13 cellular contexts compared by ENCODE assay signal in the genomic region with DNA sequence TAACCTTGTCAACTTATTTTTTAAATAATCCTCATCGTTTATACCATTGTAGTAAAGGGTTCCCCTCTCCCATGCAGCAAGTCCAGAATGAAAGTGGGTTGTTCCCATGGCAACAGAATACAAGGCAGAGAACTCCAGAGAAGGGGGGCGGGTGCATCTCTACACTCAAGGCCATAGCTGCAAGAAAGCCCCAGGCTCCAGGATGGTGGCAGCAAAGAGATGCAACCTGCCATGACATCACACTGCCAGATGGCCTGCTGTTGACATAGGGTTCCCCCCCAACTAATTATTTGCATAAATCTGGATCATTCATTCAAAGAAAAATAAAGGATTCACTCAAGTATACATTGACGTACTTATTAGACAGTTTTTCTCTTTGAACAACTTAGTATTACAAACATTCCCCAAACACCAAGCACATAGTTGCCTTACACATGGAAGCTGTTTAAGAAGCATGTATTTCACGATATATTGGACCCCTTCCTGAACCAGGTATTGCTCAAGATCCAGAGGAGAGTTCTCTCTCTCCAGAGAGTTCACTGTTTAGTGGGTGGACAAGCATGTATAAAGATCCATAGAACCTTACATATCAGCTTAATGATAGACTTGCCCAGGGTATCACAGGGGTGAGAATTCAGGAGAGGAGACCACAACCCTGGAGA.
A peak's percentile ranks its signal among the peaks of the same experiment; 100 is the strongest.
DNase-seq lines count a peak whose midpoint lies in the region; ATAC-seq and TF ChIP-seq lines count a peak whose summit lies in the region.
"Had no signal": no experiment of that assay in that cellular context is flagged by ENCODE, and none has a peak within 500 bp of the region (broad histone marks: within the 10 kb centered on the region; RNA-seq: fewer than 3 reads in every experiment).

No MANE protein-coding gene starts in this region.

- peaks cover 28% of the 10 kb centered on the region for H3K4me1 Mint-ChIP-seq in WTC11

- peak overlapping the region; percentile 28 for H4K91ac ChIP-seq in mesenchymal stem cell (ENCODE audit: low read length)

- H3K36me3 Mint-ChIP-seq in WTC11: no peaks in the 10 kb centered on the region
- H3K36me3 Mint-ChIP-seq: naive thymus-derived CD8-positive, alpha-beta T cell had no signal

- H3K4me3 ChIP-seq in mesenchymal stem cell (ENCODE audit: insufficient read depth in 1 of 2, low read depth in 1 of 2, low read length in 2 of 2) (no peak overlapping the region), Peyer's patch (no peak overlapping the region)

- H3K27me3 ChIP-seq in mesenchymal stem cell (ENCODE audit: control insufficient read depth in 1 of 2, insufficient read depth in 1 of 2, low read length in 2 of 2) (no peaks in the 10 kb centered on the region), Peyer's patch (no peaks in the 10 kb centered on the region)

- no peak for TF ChIP-seq POLR2A in Peyer's patch (IDR thresholded peaks at IDR 0.05)

- H3K27ac ChIP-seq in mesenchymal stem cell (ENCODE audit: low read length, poor library complexity, severe bottlenecking): peak overlapping the region; percentile 73
- no peak overlapping the region for H3K27ac ChIP-seq in Peyer's patch

- peak overlapping the region; percentile 14 for H3K9ac ChIP-seq in mesenchymal stem cell (ENCODE audit: low read length)

- POLR2A ChIA-PET in WTC11 (lab: Charles Lee): no interaction called here

- H3K27me3 Mint-ChIP-seq in WTC11 (ENCODE audit: low read depth): no peaks in the 10 kb centered on the region; the same call in 1 of the 2 replicates
- H3K27me3 Mint-ChIP-seq: naive thymus-derived CD8-positive, alpha-beta T cell had no signal

- DNase-seq in DMS79 (lab: John Stamatoyannopoulos, UW): peak; percentile 59
- DNase-seq in NCI-H1092 treated with DMSO at 0.1 percent for 48 hours (lab: John Stamatoyannopoulos, UW): peak; percentile 37
- DNase-seq in WTC11 (ENCODE audit: low spot score): peak; percentile 20
- peak; percentile 84 for DNase-seq in mesenchymal stem cell
- no peak for DNase-seq in Peyer's patch
- DNase-seq in middle frontal gyrus (ENCODE audit: extremely low spot score, low spot score): no peak
- no peak for DNase-seq in NCI-H2029 (lab: John Stamatoyannopoulos, UW)
- DNase-seq in left cardiac atrium: no peak
- DNase-seq: activated CD4-positive, CD25-positive, alpha-beta regulatory T cell; activated naive CD4-positive, alpha-beta T cell treated with anti-CD3 and anti-CD28 coated beads for 36 hours; naive thymus-derived CD8-positive, alpha-beta T cell; stimulated activated CD4-positive, alpha-beta T cell treated with anti-CD3 and anti-CD28 coated beads, Interleukin-12 subunit alpha, Interleukin-12 subunit beta, amount 100 ng/mL, for 4 hours had no signal

- intact Hi-C loops in left cardiac atrium (cut with DNase I): no loop called here

- H2BK120ac ChIP-seq in mesenchymal stem cell (ENCODE audit: low read depth, low read length): no peak overlapping the region

- peak overlapping the region in 1 of 2 experiments; percentile 54 for H3K4ac ChIP-seq in mesenchymal stem cell (ENCODE audit: low read depth in 1 of 2, low read length in 2 of 2)

- H3K79me1 ChIP-seq in mesenchymal stem cell (replicated peaks; ENCODE audit: low read length, poor library complexity, severe bottlenecking): no peaks in the 10 kb centered on the region

- peak overlapping the region; percentile 5 for H2AK5ac ChIP-seq in mesenchymal stem cell (ENCODE audit: low read length, severe bottlenecking)

- 93% methylated on average over 4 of the region's 4 CpGs for WGBS in mesenchymal stem cell

- no peak overlapping the region for H3K27ac Mint-ChIP-seq in WTC11
- H3K27ac Mint-ChIP-seq: activated naive CD4-positive, alpha-beta T cell treated with anti-CD3 and anti-CD28 coated beads for 36 hours had no signal

- no peak overlapping the region for H3K23ac ChIP-seq in mesenchymal stem cell (ENCODE audit: low read length in 2 of 2)

- peak overlapping the region; percentile 3 to 26 for H3K18ac ChIP-seq in mesenchymal stem cell (ENCODE audit: low read depth in 1 of 2, low read length in 2 of 2)

- H3K4me1 ChIP-seq in mesenchymal stem cell (ENCODE audit: control insufficient read depth, insufficient read depth, low read depth, low read length): peaks cover 34% of the 10 kb centered on the region
- peaks cover 0 to 7% (median 0%) of the 10 kb centered on the region in 4 donors for H3K4me1 ChIP-seq in Peyer's patch

- H3K9me3 ChIP-seq in mesenchymal stem cell (ENCODE audit: control insufficient read depth, low read length): no peaks in the 10 kb centered on the region
- no peaks in the 10 kb centered on the region for H3K9me3 ChIP-seq in Peyer's patch

- peak overlapping the region in 1 of 2 experiments; percentile 36 for H3K14ac ChIP-seq in mesenchymal stem cell (ENCODE audit: low read length in 2 of 2)

- H2AFZ ChIP-seq in mesenchymal stem cell (ENCODE audit: low read depth, low read length): no peak overlapping the region

- peak; percentile 43; the same call in 1 of the 2 replicates for ATAC-seq in WTC11
- no peak for ATAC-seq in left cardiac atrium
- ATAC-seq: naive thymus-derived CD8-positive, alpha-beta T cell; Panc1 had no signal

- H3K9me3 Mint-ChIP-seq in WTC11: no peaks in the 10 kb centered on the region
- H3K9me3 Mint-ChIP-seq: activated naive CD4-positive, alpha-beta T cell treated with anti-CD3 and anti-CD28 coated beads for 36 hours; naive thymus-derived CD8-positive, alpha-beta T cell had no signal

- no peak overlapping the region for H3K4me3 Mint-ChIP-seq in WTC11
- H3K4me3 Mint-ChIP-seq: activated naive CD4-positive, alpha-beta T cell treated with anti-CD3 and anti-CD28 coated beads for 36 hours; naive thymus-derived CD8-positive, alpha-beta T cell had no signal

- no peak overlapping the region for H2BK15ac ChIP-seq in mesenchymal stem cell (ENCODE audit: low read depth, poor library complexity, severe bottlenecking)

- H3K4me2 ChIP-seq in mesenchymal stem cell (ENCODE audit: low read length, poor library complexity, severe bottlenecking): no peak overlapping the region

- H4K8ac ChIP-seq in mesenchymal stem cell (ENCODE audit: low read length): no peak overlapping the region

- peak overlapping the region; percentile 10 for H2BK5ac ChIP-seq in mesenchymal stem cell (ENCODE audit: low read depth, low read length, poor library complexity, severe bottlenecking)

- H3K36me3 ChIP-seq in mesenchymal stem cell (ENCODE audit: control insufficient read depth in 1 of 2, insufficient read depth in 2 of 2, low read depth in 1 of 2, low read length in 2 of 2) (no peaks in the 10 kb centered on the region), Peyer's patch (no peaks in the 10 kb centered on the region)

- CTCF ChIA-PET in WTC11 (lab: Charles Lee): no interaction called here

- no peak for TF ChIP-seq CTCF in WTC11 (IDR thresholded peaks at IDR 0.05)
- TF ChIP-seq CTCF in Peyer's patch (IDR thresholded peaks at IDR 0.05): no peak

- H2BK12ac ChIP-seq in mesenchymal stem cell (ENCODE audit: low read length in 2 of 2): peak overlapping the region; percentile 29 to 35

TF ChIP-seq in WTC11, 78 proteins besides CTCF, POLR2A, EP300 and RAD21 (continues in another document):
- TF ChIP-seq ZNF121 (CRISPR knock-in tag; IDR thresholded peaks at IDR 0.05): no peak
- TF ChIP-seq RORB (CRISPR knock-in tag; IDR thresholded peaks at IDR 0.05): no peak
- TF ChIP-seq, protein P1, sequence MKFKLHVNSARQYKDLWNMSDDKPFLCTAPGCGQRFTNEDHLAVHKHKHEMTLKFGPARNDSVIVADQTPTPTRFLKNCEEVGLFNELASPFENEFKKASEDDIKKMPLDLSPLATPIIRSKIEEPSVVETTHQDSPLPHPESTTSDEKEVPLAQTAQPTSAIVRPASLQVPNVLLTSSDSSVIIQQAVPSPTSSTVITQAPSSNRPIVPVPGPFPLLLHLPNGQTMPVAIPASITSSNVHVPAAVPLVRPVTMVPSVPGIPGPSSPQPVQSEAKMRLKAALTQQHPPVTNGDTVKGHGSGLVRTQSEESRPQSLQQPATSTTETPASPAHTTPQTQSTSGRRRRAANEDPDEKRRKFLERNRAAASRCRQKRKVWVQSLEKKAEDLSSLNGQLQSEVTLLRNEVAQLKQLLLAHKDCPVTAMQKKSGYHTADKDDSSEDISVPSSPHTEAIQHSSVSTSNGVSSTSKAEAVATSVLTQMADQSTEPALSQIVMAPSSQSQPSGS (CRISPR knock-in tag; IDR thresholded peaks at IDR 0.05; ENCODE audit: borderline replicate concordance, low read depth): no peak
- TF ChIP-seq, protein P2, sequence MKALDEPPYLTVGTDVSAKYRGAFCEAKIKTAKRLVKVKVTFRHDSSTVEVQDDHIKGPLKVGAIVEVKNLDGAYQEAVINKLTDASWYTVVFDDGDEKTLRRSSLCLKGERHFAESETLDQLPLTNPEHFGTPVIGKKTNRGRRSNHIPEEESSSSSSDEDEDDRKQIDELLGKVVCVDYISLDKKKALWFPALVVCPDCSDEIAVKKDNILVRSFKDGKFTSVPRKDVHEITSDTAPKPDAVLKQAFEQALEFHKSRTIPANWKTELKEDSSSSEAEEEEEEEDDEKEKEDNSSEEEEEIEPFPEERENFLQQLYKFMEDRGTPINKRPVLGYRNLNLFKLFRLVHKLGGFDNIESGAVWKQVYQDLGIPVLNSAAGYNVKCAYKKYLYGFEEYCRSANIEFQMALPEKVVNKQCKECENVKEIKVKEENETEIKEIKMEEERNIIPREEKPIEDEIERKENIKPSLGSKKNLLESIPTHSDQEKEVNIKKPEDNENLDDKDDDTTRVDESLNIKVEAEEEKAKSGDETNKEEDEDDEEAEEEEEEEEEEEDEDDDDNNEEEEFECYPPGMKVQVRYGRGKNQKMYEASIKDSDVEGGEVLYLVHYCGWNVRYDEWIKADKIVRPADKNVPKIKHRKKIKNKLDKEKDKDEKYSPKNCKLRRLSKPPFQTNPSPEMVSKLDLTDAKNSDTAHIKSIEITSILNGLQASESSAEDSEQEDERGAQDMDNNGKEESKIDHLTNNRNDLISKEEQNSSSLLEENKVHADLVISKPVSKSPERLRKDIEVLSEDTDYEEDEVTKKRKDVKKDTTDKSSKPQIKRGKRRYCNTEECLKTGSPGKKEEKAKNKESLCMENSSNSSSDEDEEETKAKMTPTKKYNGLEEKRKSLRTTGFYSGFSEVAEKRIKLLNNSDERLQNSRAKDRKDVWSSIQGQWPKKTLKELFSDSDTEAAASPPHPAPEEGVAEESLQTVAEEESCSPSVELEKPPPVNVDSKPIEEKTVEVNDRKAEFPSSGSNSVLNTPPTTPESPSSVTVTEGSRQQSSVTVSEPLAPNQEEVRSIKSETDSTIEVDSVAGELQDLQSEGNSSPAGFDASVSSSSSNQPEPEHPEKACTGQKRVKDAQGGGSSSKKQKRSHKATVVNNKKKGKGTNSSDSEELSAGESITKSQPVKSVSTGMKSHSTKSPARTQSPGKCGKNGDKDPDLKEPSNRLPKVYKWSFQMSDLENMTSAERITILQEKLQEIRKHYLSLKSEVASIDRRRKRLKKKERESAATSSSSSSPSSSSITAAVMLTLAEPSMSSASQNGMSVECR (CRISPR knock-in tag; IDR thresholded peaks at IDR 0.05; ENCODE audit: borderline replicate concordance): no peak

Comparison
In these comparisons a context has a peak if more than half of its experiments do, and no peak if none do; other contexts are left out.
1. DNase-seq: peak in DMS79 (single experiment), NCI-H1092 treated with DMSO at 0.1 percent for 48 hours (single experiment), WTC11 (single experiment) and mesenchymal stem cell (single experiment); none in Peyer's patch (0 of 3), middle frontal gyrus (single experiment), NCI-H2029 (single experiment) and left cardiac atrium (single experiment).